Comparison of ENCODE assay signal across 9 cellular contexts in the genomic region with DNA sequence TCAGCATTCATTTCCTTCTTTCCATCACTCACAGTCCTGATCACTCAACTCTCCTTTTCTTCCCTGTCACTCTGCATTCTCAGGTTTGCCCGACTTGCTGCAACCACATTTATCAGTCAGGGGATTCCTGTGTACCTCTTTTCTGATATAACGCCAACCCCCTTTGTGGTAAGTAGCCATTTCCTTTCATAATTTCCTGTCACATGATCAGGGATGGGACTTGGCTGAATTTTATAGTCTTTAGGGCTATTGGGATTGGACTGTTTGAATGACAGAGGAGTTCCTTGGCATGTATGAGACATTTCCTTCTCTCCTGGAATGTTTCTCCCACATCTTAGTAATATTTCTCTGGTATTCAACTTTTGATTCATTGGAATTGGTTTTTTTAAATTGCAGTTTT. TPM values are rescaled to one million over a fixed set of nuclear protein-coding genes. Genes with fewer than 3 reads are reported as not detected.
A peak's percentile ranks its signal among the peaks of the same experiment; 100 is the strongest.
DNase-seq lines count a peak whose midpoint lies in the region; ATAC-seq and TF ChIP-seq lines count a peak whose summit lies in the region.
"Had no signal": no experiment of that assay in that cellular context is flagged by ENCODE, and none has a peak within 500 bp of the region (broad histone marks: within the 10 kb centered on the region; RNA-seq: fewer than 3 reads in every experiment).

No MANE protein-coding gene starts in this region.

- no TSS peak for BruUV-seq in PC-3 (replicated peaks; lab: Mats Ljungman, UMichigan)

- CTCF ChIA-PET in PC-3 (lab: Charles Lee) = no interaction called here

- H3K4me2 ChIP-seq in PC-3 (ENCODE audit: low read length) (no peak overlapping the region), osteoblast (ENCODE audit: insufficient read depth, low read length) (peak overlapping the region; percentile 69)

- no peaks in the 10 kb centered on the region for H3K27me3 ChIP-seq in PC-3 (ENCODE audit: low read length)
- H3K27me3 ChIP-seq in osteoblast (ENCODE audit: insufficient read depth, low read length) = no peaks in the 10 kb centered on the region

- H4K20me1 ChIP-seq in PC-3 (ENCODE audit: low read length) (no peaks in the 10 kb centered on the region), osteoblast (ENCODE audit: insufficient read depth, low read length) (no peaks in the 10 kb centered on the region)

- TF ChIP-seq CTCF in PC-3 (conservative IDR thresholded peaks at IDR 0.05; ENCODE audit: low read depth, low read length) (no peak), osteoblast (IDR thresholded peaks at IDR 0.05; ENCODE audit: extremely low read depth, low read depth, low read length) (no peak)

- POLR2A ChIA-PET in PC-3 (lab: Charles Lee; ENCODE audit: unreplicated experiment) = no interaction called here

- no peak for ATAC-seq in PC-3

- no peaks in the 10 kb centered on the region for H3K4me1 ChIP-seq in PC-3 (ENCODE audit: insufficient read depth, low read length)
- peaks cover 15% of the 10 kb centered on the region for H3K4me1 ChIP-seq in osteoblast (ENCODE audit: insufficient read depth, low read length)

- intact Hi-C loops in PC-3 (cut with micrococcal nuclease) = no loop called here

- H2AFZ ChIP-seq in PC-3 (ENCODE audit: low read length) = no peak overlapping the region
- H2AFZ ChIP-seq in osteoblast (ENCODE audit: low read length) = peak overlapping the region; percentile 61

- H3K4me3 ChIP-seq in PC-3 (ENCODE audit: low read length) (no peak overlapping the region), osteoblast (ENCODE audit: insufficient read depth, low read length) (peak overlapping the region; percentile 14)

- peaks cover 7% of the 10 kb centered on the region; the same call in 1 of the 2 replicates for H3K36me3 ChIP-seq in PC-3 (ENCODE audit: low read depth, low read length)
- H3K36me3 ChIP-seq in osteoblast (ENCODE audit: insufficient read depth, low read length) = peaks cover 67% of the 10 kb centered on the region

- DNase-seq in GM03348 (ENCODE audit: low spot score) (peak; percentile 91), PC-3 (peak; percentile 22), dermis blood vessel endothelial cell (peak; percentile 94), osteoblast (ENCODE audit: insufficient read length, low spot score, missing footprints) (peak; percentile 91), cortex of kidney (lab: John Stamatoyannopoulos, UW) (no peak), cerebellum (ENCODE audit: low spot score) (no peak), HPDE6-E6E7 (ENCODE audit: extremely low spot score) (no peak)
- no peak for DNase-seq in central memory CD4-positive, alpha-beta T cell
- DNase-seq: stimulated activated CD4-positive, alpha-beta T cell treated with anti-CD3 and anti-CD28 coated beads, Interleukin-2, amount 100 ng/mL, for 24 hours had no signal

- no peaks in the 10 kb centered on the region for H3K79me2 ChIP-seq in PC-3 (ENCODE audit: low read length)
- H3K79me2 ChIP-seq in osteoblast (ENCODE audit: insufficient read depth, low read length) = peaks cover 8% of the 10 kb centered on the region

- no peak overlapping the region for H3K9ac ChIP-seq in PC-3 (ENCODE audit: low read length)

- H3K27ac ChIP-seq in PC-3 (ENCODE audit: low read length) (no peak overlapping the region), osteoblast (ENCODE audit: low read depth, low read length) (peak overlapping the region; percentile 78)

- no peaks in the 10 kb centered on the region for H3K9me2 ChIP-seq in PC-3 (replicated peaks; ENCODE audit: low read length)

- H3K9me3 ChIP-seq in PC-3 (ENCODE audit: low read length) (no peaks in the 10 kb centered on the region), osteoblast (ENCODE audit: low read depth, low read length) (no peaks in the 10 kb centered on the region)

- H3F3A ChIP-seq in PC-3 (ENCODE audit: low read length, unreplicated experiment) = no peaks in the 10 kb centered on the region

RNA-seq across cellular contexts. Expression of a gene that starts 11.0 kb away (rescaled TPM):
- total RNA-seq in PC-3 (2014; rRNA removed) = 21.0 and 28.6 TPM in 2 replicates
- 55.3 TPM in 2 replicates for total RNA-seq in dermis blood vessel endothelial cell
- 17.1 and 20.3 TPM in 2 replicates for total RNA-seq in osteoblast
- 20.1 TPM for total RNA-seq in cerebellum

RNA-seq across cellular contexts. Expression of a gene that starts 53.4 kb away (rescaled TPM):
- total RNA-seq in PC-3 (2014; rRNA removed) (87.0 and 89.0 TPM in 2 replicates), dermis blood vessel endothelial cell (131 and 159 TPM in 2 replicates), osteoblast (66.6 and 81.0 TPM in 2 replicates), cerebellum (95.9 TPM)

Comparison
In these comparisons a context has a peak if more than half of its experiments do, and no peak if none do; other contexts are left out.
1. DNase-seq: peak in GM03348 (single experiment), PC-3 (single experiment), dermis blood vessel endothelial cell (single experiment) and osteoblast (single experiment); none in central memory CD4-positive, alpha-beta T cell (single experiment), cortex of kidney (single experiment), cerebellum (single experiment) and HPDE6-E6E7 (single experiment).